Comparison of ENCODE assay signal across 8 cellular contexts in genomic region chr20:50085481-50086365, GRCh38. TPM values are rescaled to one million over a fixed set of nuclear protein-coding genes. Genes with fewer than 3 reads are reported as not detected.
A peak's percentile ranks its signal among the peaks of the same experiment; 100 is the strongest.
DNase-seq lines count a peak whose midpoint lies in the region; ATAC-seq and TF ChIP-seq lines count a peak whose summit lies in the region.

No MANE protein-coding gene starts in this region.

- H3K4me3 ChIP-seq in CD4-positive, alpha-beta memory T cell (ENCODE audit: low read length in 2 of 2): peak overlapping the region in 1 of 2 donors; percentile 17
- H3K4me3 ChIP-seq in HAP-1 (no peak overlapping the region), transverse colon (peak overlapping the region in 1 of 4 donors; percentile 21)

- peak overlapping the region; percentile 27 for H3K27ac ChIP-seq in CD4-positive, alpha-beta memory T cell (ENCODE audit: low read depth, low read length)
- H3K27ac ChIP-seq in epithelial cell of prostate (peak overlapping the region; percentile 60), transverse colon (peak overlapping the region; percentile 37 to 53 (median 50))

- TF ChIP-seq CTCF in transverse colon (IDR thresholded peaks at IDR 0.05): peak; percentile 62 to 82 (median 79)

- peaks cover 15% of the 10 kb centered on the region for H3K36me3 ChIP-seq in CD4-positive, alpha-beta memory T cell (ENCODE audit: insufficient read depth, low read length)
- H3K36me3 ChIP-seq in HAP-1 (replicated peaks) (peaks cover 28% of the 10 kb centered on the region), transverse colon (no peaks in the 10 kb centered on the region)

- H3K4me3 Mint-ChIP-seq in CD4-positive, alpha-beta memory T cell: peak overlapping the region; percentile 82 to 91 (median 84)
- peak overlapping the region; percentile 64 for H3K4me3 Mint-ChIP-seq in activated CD4-positive, alpha-beta T cell treated with anti-CD3 and anti-CD28 coated beads, Interleukin-2, amount 10 ng/mL, durations not matched to agents 24 days and 14 days

- POLR2A ChIA-PET in CD4-positive, alpha-beta memory T cell (lab: Charles Lee; ENCODE audit: partially characterized antibody): interaction anchor here (0.8 to 1.9 kb wide), 6 partner anchors 11 to 107 kb away, joined by 3 to 8 read pairs (median 4); partner anchors contain the start of gene CEBPB

- intact Hi-C loops in CD4-positive, alpha-beta memory T cell (cut with micrococcal nuclease): loop anchor here (5.0 kb wide), 1 partner anchor 103 kb away; the partner anchor contains the start of gene SNAI1
- intact Hi-C loops in activated CD4-positive, alpha-beta T cell treated with anti-CD3 and anti-CD28 coated beads, Interleukin-2, amount 10 ng/mL, durations not matched to agents 24 days and 14 days (cut with micrococcal nuclease): loop anchor here (5.0 kb wide), 1 partner anchor 103 kb away; the partner anchor contains the start of gene SNAI1
- intact Hi-C loops in transverse colon (cut with DNase I; ENCODE audit: low total_unique reads): no loop called here

- H3K27ac Mint-ChIP-seq in CD4-positive, alpha-beta memory T cell: peak overlapping the region; percentile 44 to 92 (median 77)
- H3K27ac Mint-ChIP-seq in activated CD4-positive, alpha-beta T cell treated with anti-CD3 and anti-CD28 coated beads, Interleukin-2, amount 10 ng/mL, durations not matched to agents 24 days and 14 days: peak overlapping the region; percentile 31

- H3K36me3 Mint-ChIP-seq in CD4-positive, alpha-beta memory T cell: peaks cover 12 to 59% of the 10 kb centered on the region in 2 donors
- H3K36me3 Mint-ChIP-seq in activated CD4-positive, alpha-beta T cell treated with anti-CD3 and anti-CD28 coated beads, Interleukin-2, amount 10 ng/mL, durations not matched to agents 24 days and 14 days (ENCODE audit: low read depth): peaks cover 42% of the 10 kb centered on the region

- H3K4me1 ChIP-seq in CD4-positive, alpha-beta memory T cell (ENCODE audit: insufficient read depth, low read length): peaks cover 17% of the 10 kb centered on the region
- peaks cover 7% of the 10 kb centered on the region for H3K4me1 ChIP-seq in HAP-1
- peaks cover 11 to 23% (median 16%) of the 10 kb centered on the region in 4 donors for H3K4me1 ChIP-seq in transverse colon

- 0 to 4% methylated on average over 5 to 10 of the region's 10 CpGs for WGBS in transverse colon (ENCODE audit: low coverage in 1 of 2), 2 donors

- H3K9me3 ChIP-seq in CD4-positive, alpha-beta memory T cell (ENCODE audit: control insufficient read depth in 1 of 2, low read length in 2 of 2): no peaks in the 10 kb centered on the region
- H3K9me3 ChIP-seq in HAP-1 (no peaks in the 10 kb centered on the region), transverse colon (no peaks in the 10 kb centered on the region)

- H3K4me1 Mint-ChIP-seq in CD4-positive, alpha-beta memory T cell: peaks cover 18 to 40% (median 28%) of the 10 kb centered on the region in 4 donors
- H3K4me1 Mint-ChIP-seq in activated CD4-positive, alpha-beta T cell treated with anti-CD3 and anti-CD28 coated beads, Interleukin-2, amount 10 ng/mL, durations not matched to agents 24 days and 14 days: peaks cover 16% of the 10 kb centered on the region

- no peak for TF ChIP-seq EP300 in transverse colon (IDR thresholded peaks at IDR 0.05; ENCODE audit: low read depth)

- peak; percentile 39 to 53 (median 47) for DNase-seq in CD4-positive, alpha-beta memory T cell
- DNase-seq in HAP-1 (ENCODE audit: low spot score in 2 of 2) (peak; percentile 67 to 76), NCI-H345 treated with DMSO at 0.1 percent for 48 hours (lab: John Stamatoyannopoulos, UW; ENCODE audit: unreplicated experiment) (peak; percentile 49), epithelial cell of prostate (ENCODE audit: low read depth, low spot score) (no peak), middle frontal gyrus (ENCODE audit: extremely low spot score, low spot score) (peak; percentile 32), transverse colon (peak; percentile 30)
- peak; percentile 81 for DNase-seq in activated CD4-positive, alpha-beta T cell treated with anti-CD3 and anti-CD28 coated beads, Interleukin-2, amount 10 ng/mL, durations not matched to agents 24 days and 14 days

- no peaks in the 10 kb centered on the region for H3K9me3 Mint-ChIP-seq in CD4-positive, alpha-beta memory T cell
- no peaks in the 10 kb centered on the region for H3K9me3 Mint-ChIP-seq in activated CD4-positive, alpha-beta T cell treated with anti-CD3 and anti-CD28 coated beads, Interleukin-2, amount 10 ng/mL, durations not matched to agents 24 days and 14 days

- in situ Hi-C loops in HAP-1 (cut with MboI; ENCODE audit: low sequenced_read_pairs) (no loop called here), transverse colon (cut with MboI; ENCODE audit: low pct_ligation_motif_present in 1 of 4, low pct_unique_long_range_greater_than_20kb in 1 of 4, low sequenced_read_pairs in 3 of 4) (no loop called here)

- CTCF ChIA-PET in CD4-positive, alpha-beta memory T cell (lab: Charles Lee; ENCODE audit: partially characterized antibody): interaction anchor here (0.7 to 4.5 kb wide), 19 partner anchors 9 to 107 kb away, joined by 3 to 56 read pairs (median 5); partner anchors contain the start of genes PEDS1 and UBE2V1

- H3K27me3 Mint-ChIP-seq in CD4-positive, alpha-beta memory T cell: no peaks in the 10 kb centered on the region
- H3K27me3 Mint-ChIP-seq in activated CD4-positive, alpha-beta T cell treated with anti-CD3 and anti-CD28 coated beads, Interleukin-2, amount 10 ng/mL, durations not matched to agents 24 days and 14 days: no peaks in the 10 kb centered on the region

- no peaks in the 10 kb centered on the region for H3K27me3 ChIP-seq in CD4-positive, alpha-beta memory T cell (ENCODE audit: insufficient read depth, low read length)
- no peaks in the 10 kb centered on the region for H3K27me3 ChIP-seq in HAP-1 (ENCODE audit: low read depth)
- no peaks in the 10 kb centered on the region for H3K27me3 ChIP-seq in transverse colon

- no peak for TF ChIP-seq POLR2A in transverse colon (IDR thresholded peaks at IDR 0.05)

- no peak for ATAC-seq in GM18858 (IDR thresholded peaks at IDR 0.05; ENCODE audit: unreplicated experiment)

RNA-seq across cellular contexts. Expression of gene UBE2V1, which starts 27.2 kb away (rescaled TPM):
- 100 to 1,000 TPM; 131 to 133 TPM for total RNA-seq in CD4-positive, alpha-beta memory T cell
- 100 to 1,000 TPM; 151 to 176 TPM for polyA plus RNA-seq in CD4-positive, alpha-beta memory T cell
- 142 and 153 TPM in 2 replicates for total RNA-seq in activated CD4-positive, alpha-beta T cell treated with anti-CD3 and anti-CD28 coated beads, Interleukin-2, amount 10 ng/mL, durations not matched to agents 24 days and 14 days
- 100 to 1,000 TPM in 1 of 4 donors, 10 to 100 TPM in 3; 23.7 to 104 (median 62.8) TPM for total RNA-seq in transverse colon
